Comparison of ENCODE assay signal across 23 cellular contexts in genomic region chr19:38306236-38306635, GRCh38. TPM values are rescaled to one million over a fixed set of nuclear protein-coding genes. Genes with fewer than 3 reads are reported as not detected.
"Had no signal": no experiment of that assay in that cellular context is flagged by ENCODE, and none has a peak within 500 bp of the region (broad histone marks: within the 10 kb centered on the region; RNA-seq: fewer than 3 reads in every experiment).

No MANE protein-coding gene starts in this region.

- H3K9ac ChIP-seq: KMS-11 had no signal

- H3K4me2 ChIP-seq: KMS-11 had no signal

- H3K27ac ChIP-seq: KMS-11, SJCRH30 had no signal

- H3K27me3 ChIP-seq: Peyer's patch, SJCRH30 had no signal

- DNase-seq: IMR-90, Kasumi-1, MV-4-11, NCI-H1048, NCI-H1105, NCI-H1417, NCI-H1436 treated with DMSO at 0.1 percent for 48 hours, NCI-H1694, NCI-H187 treated with DMSO at 0.1 percent for 48 hours, NCI-H2081, NCI-H2107, NCI-H2227 treated with DMSO at 0.1 percent for 48 hours, NCI-H524, NCI-H526 treated with DMSO at 0.1 percent for 48 hours, NCI-H748 treated with DMSO at 0.1 percent for 48 hours, Peyer's patch, SHP77, SJCRH30, T-helper 1 cell had no signal

- H3K9me3 ChIP-seq: Peyer's patch, SJCRH30 had no signal

- ATAC-seq: SK-N-SH treated with all-trans-retinoic acid at 6 μM for 48 hours had no signal

- H3K4me3 ChIP-seq: SJCRH30 had no signal

RNA-seq across cellular contexts. Expression of gene C19orf33, which starts 2.2 kb away (rescaled TPM):
- total RNA-seq: IMR-90, M059J, RPMI7951, SJCRH30 had no signal

RNA-seq across cellular contexts. Expression of gene CATSPERG, which starts 29.4 kb away (rescaled TPM):
- total RNA-seq: M059J, RPMI7951 had no signal
